Comparison of ENCODE assay signal across 1 cellular context in the genomic region with DNA sequence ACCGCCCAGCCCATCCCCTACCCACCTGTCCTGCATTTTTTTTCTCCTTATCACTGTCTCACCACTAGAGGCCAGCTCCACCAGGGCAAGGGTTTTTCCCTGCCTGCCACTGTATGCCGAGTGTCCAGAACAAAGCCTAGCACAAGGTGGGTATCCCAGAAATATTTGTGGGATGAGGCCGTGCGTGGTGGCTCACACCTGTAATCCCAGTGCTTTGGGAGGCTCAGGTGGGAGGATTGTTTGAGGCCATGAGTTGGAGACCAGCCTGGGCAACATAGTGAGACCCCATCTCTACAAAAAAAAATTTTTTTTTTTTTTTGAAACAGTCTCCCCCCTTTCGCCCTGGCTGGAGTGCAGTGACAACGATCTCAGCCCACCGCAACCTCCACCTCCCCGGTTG.
TF ChIP-seq lines count a peak whose summit lies in the region.

No MANE protein-coding gene starts in this region.

TF ChIP-seq in HCT116, 20 proteins besides CTCF, POLR2A, EP300 and RAD21:
- TF ChIP-seq REST (IDR thresholded peaks at IDR 0.05; ENCODE audit: low read depth) (no peak), SIN3A (IDR thresholded peaks at IDR 0.05; ENCODE audit: low read depth) (no peak), TCF7L2 (IDR thresholded peaks at IDR 0.05; ENCODE audit: borderline replicate concordance, extremely low read depth, insufficient read depth, insufficient read length) (no peak), SP1 (IDR thresholded peaks at IDR 0.05; ENCODE audit: low read depth) (no peak), EZH2 (IDR thresholded peaks at IDR 0.05) (no peak), POLR2AphosphoS5 (IDR thresholded peaks at IDR 0.05; ENCODE audit: low read depth, low read length) (no peak), FOSL1 (IDR thresholded peaks at IDR 0.05; ENCODE audit: low read depth) (no peak), JUND (IDR thresholded peaks at IDR 0.05) (no peak), EGR1 (IDR thresholded peaks at IDR 0.05; ENCODE audit: low read depth) (no peak), ZNF274 (IDR thresholded peaks at IDR 0.05; ENCODE audit: low read depth, low read length) (no peak), ZFX (IDR thresholded peaks at IDR 0.05) (no peak)
- TF ChIP-seq, protein P1, sequence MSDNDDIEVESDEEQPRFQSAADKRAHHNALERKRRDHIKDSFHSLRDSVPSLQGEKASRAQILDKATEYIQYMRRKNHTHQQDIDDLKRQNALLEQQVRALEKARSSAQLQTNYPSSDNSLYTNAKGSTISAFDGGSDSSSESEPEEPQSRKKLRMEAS (IDR thresholded peaks at IDR 0.05): no peak
- TF ChIP-seq, protein P2, sequence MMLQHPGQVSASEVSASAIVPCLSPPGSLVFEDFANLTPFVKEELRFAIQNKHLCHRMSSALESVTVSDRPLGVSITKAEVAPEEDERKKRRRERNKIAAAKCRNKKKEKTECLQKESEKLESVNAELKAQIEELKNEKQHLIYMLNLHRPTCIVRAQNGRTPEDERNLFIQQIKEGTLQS (IDR thresholded peaks at IDR 0.05): no peak
